In genomic region chr17:18262111-18262510, GRCh38 we compare ENCODE assay signal across 8 cellular contexts. TPM values are rescaled to one million over a fixed set of nuclear protein-coding genes. Genes with fewer than 3 reads are reported as not detected.
DNase-seq lines count a peak whose midpoint lies in the region; ATAC-seq and TF ChIP-seq lines count a peak whose summit lies in the region.
"Had no signal": no experiment of that assay in that cellular context is flagged by ENCODE, and none has a peak within 500 bp of the region (broad histone marks: within the 10 kb centered on the region; RNA-seq: fewer than 3 reads in every experiment).

No MANE protein-coding gene starts in this region.

- H3K4me3 Mint-ChIP-seq in CD4-positive, alpha-beta T cell, result peak overlapping the region; percentile 93
- peak overlapping the region; percentile 77 for H3K4me3 Mint-ChIP-seq in WTC11
- H3K4me3 Mint-ChIP-seq in memory B cell, result peak overlapping the region; percentile 21

- intact Hi-C loops in CD4-positive, alpha-beta T cell (cut with DNase I, micrococcal nuclease), result no loop called here

- ATAC-seq in CD4-positive, alpha-beta T cell (ENCODE audit: poor library complexity), result no peak
- ATAC-seq in WTC11, result no peak
- ATAC-seq in memory B cell (ENCODE audit: low read depth), result no peak
- no peak for ATAC-seq in GM21515 (IDR thresholded peaks at IDR 0.05; ENCODE audit: unreplicated experiment)

- peaks cover 10% of the 10 kb centered on the region for H3K36me3 Mint-ChIP-seq in CD4-positive, alpha-beta T cell (ENCODE audit: low read depth)
- H3K36me3 Mint-ChIP-seq in WTC11 (peaks cover 8% of the 10 kb centered on the region; the same call in 1 of the 2 replicates), memory B cell (peaks cover 3% of the 10 kb centered on the region)

- CTCF ChIA-PET in CD4-positive, alpha-beta T cell (lab: Charles Lee), result no interaction called here
- CTCF ChIA-PET in WTC11 (lab: Charles Lee), result interaction anchor here (1.3 kb wide), 1 partner anchor 58 kb away, joined by 4 read pairs; no protein-coding TSS in a partner anchor

- peak overlapping the region; percentile 90 for H3K27ac Mint-ChIP-seq in CD4-positive, alpha-beta T cell
- H3K27ac Mint-ChIP-seq in WTC11, result no peak overlapping the region
- no peak overlapping the region for H3K27ac Mint-ChIP-seq in memory B cell

- H3K27me3 Mint-ChIP-seq in CD4-positive, alpha-beta T cell, result no peaks in the 10 kb centered on the region
- H3K27me3 Mint-ChIP-seq in WTC11 (ENCODE audit: low read depth) (no peaks in the 10 kb centered on the region), memory B cell (no peaks in the 10 kb centered on the region)

- POLR2A ChIA-PET in CD4-positive, alpha-beta T cell (lab: Charles Lee), result interaction anchor here (2.0 to 3.1 kb wide), 2 partner anchors 52 to 78 kb away, joined by 8 to 14 read pairs; partner anchors contain the start of genes ALKBH5, SMCR8 and TOP3A
- POLR2A ChIA-PET in WTC11 (lab: Charles Lee), result no interaction called here

- H3K27me3 ChIP-seq in CD4-positive, alpha-beta T cell (ENCODE audit: control insufficient read depth, insufficient read depth, low read length), result no peaks in the 10 kb centered on the region

- no peak for DNase-seq in CD4-positive, alpha-beta T cell
- DNase-seq in WTC11 (ENCODE audit: low spot score) (no peak), memory B cell (ENCODE audit: low spot score in 2 of 2) (no peak), DMS153 (lab: John Stamatoyannopoulos, UW) (no peak)
- no peak for DNase-seq in stimulated activated CD4-positive, alpha-beta T cell treated with anti-CD3 and anti-CD28 coated beads, Interleukin-2, amount 100 ng/mL, for 48 hours
- DNase-seq: activated CD8-positive, alpha-beta memory T cell treated with anti-CD3 and anti-CD28 coated beads, Interleukin-2, amount 50 U/mL, for 48 hours; NCI-H526 had no signal

- no peak overlapping the region for H3K27ac ChIP-seq in CD4-positive, alpha-beta T cell (ENCODE audit: low read depth, low read length)

- H3K4me1 Mint-ChIP-seq in CD4-positive, alpha-beta T cell (ENCODE audit: low read depth), result peaks cover 35% of the 10 kb centered on the region
- H3K4me1 Mint-ChIP-seq in WTC11, result peaks cover 22% of the 10 kb centered on the region
- peaks cover 12% of the 10 kb centered on the region for H3K4me1 Mint-ChIP-seq in memory B cell

- no peaks in the 10 kb centered on the region for H3K9me3 Mint-ChIP-seq in CD4-positive, alpha-beta T cell
- H3K9me3 Mint-ChIP-seq in WTC11, result no peaks in the 10 kb centered on the region
- H3K9me3 Mint-ChIP-seq in memory B cell, result no peaks in the 10 kb centered on the region

- no peak for TF ChIP-seq CTCF in CD4-positive, alpha-beta T cell (IDR thresholded peaks at IDR 0.05)
- TF ChIP-seq CTCF in WTC11 (IDR thresholded peaks at IDR 0.05), result no peak

- H3K9me3 ChIP-seq in CD4-positive, alpha-beta T cell (ENCODE audit: control insufficient read depth, low read length), result no peaks in the 10 kb centered on the region

TF ChIP-seq in WTC11, 78 proteins besides CTCF, POLR2A, EP300 and RAD21:
- no peak for TF ChIP-seq SMAD3 (CRISPR knock-in tag; IDR thresholded peaks at IDR 0.05; ENCODE audit: borderline replicate concordance)
- no peak for TF ChIP-seq ZNF532 (CRISPR knock-in tag; IDR thresholded peaks at IDR 0.05; ENCODE audit: borderline replicate concordance)
- TF ChIP-seq ZNF423 (CRISPR knock-in tag; IDR thresholded peaks at IDR 0.05), result no peak
- TF ChIP-seq OVOL2 (CRISPR knock-in tag; IDR thresholded peaks at IDR 0.05; ENCODE audit: borderline replicate concordance), result no peak
- TF ChIP-seq TEAD1 (CRISPR knock-in tag; IDR thresholded peaks at IDR 0.05), result no peak
- no peak for TF ChIP-seq TCF7 (CRISPR knock-in tag; IDR thresholded peaks at IDR 0.05; ENCODE audit: low read depth)
- TF ChIP-seq ZNF121 (CRISPR knock-in tag; IDR thresholded peaks at IDR 0.05), result no peak

RNA-seq across cellular contexts. Expression of gene MIEF2, which starts 1.6 kb away (rescaled TPM):
- 10 to 100 TPM; 10.7 to 14.3 TPM for total RNA-seq in CD4-positive, alpha-beta T cell
- 15.7 to 18.8 TPM (median 17.9 TPM) in 3 replicates for total RNA-seq in WTC11 (2021)

RNA-seq across cellular contexts. Expression of gene FLII, which starts 3.6 kb away (rescaled TPM):
- total RNA-seq in CD4-positive, alpha-beta T cell, result 100 to 1,000 TPM; 179 to 190 TPM
- total RNA-seq in WTC11 (2021), result 298 to 313 TPM (median 309 TPM) in 3 replicates

RNA-seq across cellular contexts. Expression of gene LLGL1, which starts 36.7 kb away (rescaled TPM):
- 10 to 100 TPM; 10.8 to 11.6 TPM for total RNA-seq in CD4-positive, alpha-beta T cell
- total RNA-seq in WTC11 (2021), result 76.0 to 87.8 TPM (median 78.6 TPM) in 3 replicates

RNA-seq across cellular contexts. Expression of gene TOP3A, which starts 52.7 kb away (rescaled TPM):
- total RNA-seq in CD4-positive, alpha-beta T cell, result 10 to 100 TPM; 21.5 to 24.8 TPM
- total RNA-seq in WTC11 (2021), result 54.9 to 56.1 TPM (median 56.0 TPM) in 3 replicates

RNA-seq across cellular contexts. Expression of gene SMCR8, which starts 53.0 kb away (rescaled TPM):
- 10 to 100 TPM; 52.2 to 54.5 TPM for total RNA-seq in CD4-positive, alpha-beta T cell
- 17.8 to 19.1 TPM (median 18.0 TPM) in 3 replicates for total RNA-seq in WTC11 (2021)

Comparison
In these comparisons a context has a peak if more than half of its experiments do, and no peak if none do; other contexts are left out.
1. H3K4me3 Mint-ChIP-seq: peak in every context shown above with its lines; median percentile 93 in CD4-positive, alpha-beta T cell; 77 in WTC11; 21 in memory B cell.